In genomic region chr2:135845257-135845656, GRCh38 we compare ENCODE assay signal across 29 cellular contexts. TPM values are rescaled to one million over a fixed set of nuclear protein-coding genes. Genes with fewer than 3 reads are reported as not detected.
DNase-seq lines count a peak whose midpoint lies in the region; ATAC-seq and TF ChIP-seq lines count a peak whose summit lies in the region.
"Had no signal": no experiment of that assay in that cellular context is flagged by ENCODE, and none has a peak within 500 bp of the region (broad histone marks: within the 10 kb centered on the region; RNA-seq: fewer than 3 reads in every experiment).

No MANE protein-coding gene starts in this region.

- no peak overlapping the region for H3K4me3 Mint-ChIP-seq in activated naive CD8-positive, alpha-beta T cell
- no peak overlapping the region for H3K4me3 Mint-ChIP-seq in activated naive CD8-positive, alpha-beta T cell treated with anti-CD3 and anti-CD28 coated beads for 36 hours
- no peak overlapping the region for H3K4me3 Mint-ChIP-seq in neural crest cell
- H3K4me3 Mint-ChIP-seq: B cell; CD8-positive, alpha-beta memory T cell had no signal

- CTCF ChIA-PET in PC-3 (lab: Charles Lee), result no interaction called here

- peaks cover 10% of the 10 kb centered on the region; the same call in 1 of the 2 replicates for H3K4me1 ChIP-seq in PC-3 (ENCODE audit: insufficient read depth, low read length)
- H3K4me1 ChIP-seq in upper lobe of left lung, result peaks cover 7 to 12% (median 10%) of the 10 kb centered on the region in 4 donors

- no peak overlapping the region for H3K4me2 ChIP-seq in PC-3 (ENCODE audit: low read length)
- H3K4me2 ChIP-seq: PC-9 had no signal

- no peaks in the 10 kb centered on the region for H4K20me1 ChIP-seq in PC-3 (ENCODE audit: low read length)

- H3K9me3 Mint-ChIP-seq in activated naive CD8-positive, alpha-beta T cell (ENCODE audit: low read depth), result no peaks in the 10 kb centered on the region
- no peaks in the 10 kb centered on the region for H3K9me3 Mint-ChIP-seq in activated naive CD8-positive, alpha-beta T cell treated with anti-CD3 and anti-CD28 coated beads for 36 hours
- no peaks in the 10 kb centered on the region for H3K9me3 Mint-ChIP-seq in neural crest cell
- H3K9me3 Mint-ChIP-seq: CD8-positive, alpha-beta memory T cell had no signal

- H3K9me3 ChIP-seq in PC-3 (ENCODE audit: low read length), result no peaks in the 10 kb centered on the region
- no peaks in the 10 kb centered on the region for H3K9me3 ChIP-seq in upper lobe of left lung
- H3K9me3 ChIP-seq: SJSA1 had no signal

- H3K27me3 ChIP-seq in PC-3 (ENCODE audit: low read length) (no peaks in the 10 kb centered on the region), upper lobe of left lung (no peaks in the 10 kb centered on the region)
- H3K27me3 ChIP-seq: SJSA1 had no signal

- 91 to 99% methylated on average over 3 of the region's 3 CpGs for WGBS in upper lobe of left lung, 2 donors

- H3K36me3 ChIP-seq in PC-3 (ENCODE audit: low read depth, low read length) (peaks cover 40% of the 10 kb centered on the region; the same call in 1 of the 2 replicates), upper lobe of left lung (peaks cover 2 to 61% (median 13%) of the 10 kb centered on the region in 4 donors)

- no peak overlapping the region for H2AFZ ChIP-seq in PC-3 (ENCODE audit: low read length)
- H2AFZ ChIP-seq: PC-9 had no signal

- H3F3A ChIP-seq in PC-3 (ENCODE audit: low read length, unreplicated experiment), result no peaks in the 10 kb centered on the region

- no peak for TF ChIP-seq POLR2A in upper lobe of left lung (IDR thresholded peaks at IDR 0.05)

- BruUV-seq in PC-3 (replicated peaks; lab: Mats Ljungman, UMichigan), result no TSS peak

- no peaks in the 10 kb centered on the region for H3K27me3 Mint-ChIP-seq in activated naive CD8-positive, alpha-beta T cell
- no peaks in the 10 kb centered on the region for H3K27me3 Mint-ChIP-seq in activated naive CD8-positive, alpha-beta T cell treated with anti-CD3 and anti-CD28 coated beads for 36 hours
- H3K27me3 Mint-ChIP-seq in neural crest cell (ENCODE audit: low read depth), result no peaks in the 10 kb centered on the region
- H3K27me3 Mint-ChIP-seq: B cell had no signal

- peaks cover 14% of the 10 kb centered on the region for H3K4me1 Mint-ChIP-seq in activated naive CD8-positive, alpha-beta T cell (ENCODE audit: low read depth)
- H3K4me1 Mint-ChIP-seq in activated naive CD8-positive, alpha-beta T cell treated with anti-CD3 and anti-CD28 coated beads for 36 hours, result peaks cover 18% of the 10 kb centered on the region
- peaks cover 1% of the 10 kb centered on the region for H3K4me1 Mint-ChIP-seq in neural crest cell
- H3K4me1 Mint-ChIP-seq: B cell had no signal

- no peak overlapping the region for H3K27ac ChIP-seq in PC-3 (ENCODE audit: low read length)
- H3K27ac ChIP-seq in upper lobe of left lung, result no peak overlapping the region
- H3K27ac ChIP-seq: 22Rv1, C4-2B, PC-9, SJSA1 had no signal

- H3K4me3 ChIP-seq in PC-3 (ENCODE audit: low read length) (no peak overlapping the region), epithelial cell of proximal tubule (ENCODE audit: low read depth, low read length) (no peak overlapping the region), upper lobe of left lung (no peak overlapping the region)
- H3K4me3 ChIP-seq: PC-9, SJSA1 had no signal

- peaks cover 35% of the 10 kb centered on the region for H3K36me3 Mint-ChIP-seq in activated naive CD8-positive, alpha-beta T cell
- H3K36me3 Mint-ChIP-seq in activated naive CD8-positive, alpha-beta T cell treated with anti-CD3 and anti-CD28 coated beads for 36 hours, result peaks cover 59% of the 10 kb centered on the region
- peaks cover 33% of the 10 kb centered on the region for H3K36me3 Mint-ChIP-seq in neural crest cell (ENCODE audit: low read depth)

- intact Hi-C loops in PC-3 (cut with micrococcal nuclease), result no loop called here

- ATAC-seq in PC-3 (no peak), GM21737 (IDR thresholded peaks at IDR 0.05; ENCODE audit: unreplicated experiment) (no peak), HG03342 (IDR thresholded peaks at IDR 0.05; ENCODE audit: unreplicated experiment) (no peak), upper lobe of left lung (ENCODE audit: low FRiP score in 2 of 2) (no peak)

- H3K9ac ChIP-seq in PC-3 (ENCODE audit: low read length), result no peak overlapping the region

- no peaks in the 10 kb centered on the region for H3K9me2 ChIP-seq in PC-3 (replicated peaks; ENCODE audit: low read length)

- peak overlapping the region; percentile 28 for H3K27ac Mint-ChIP-seq in activated naive CD8-positive, alpha-beta T cell
- H3K27ac Mint-ChIP-seq in activated naive CD8-positive, alpha-beta T cell treated with anti-CD3 and anti-CD28 coated beads for 36 hours, result no peak overlapping the region
- H3K27ac Mint-ChIP-seq in neural crest cell (ENCODE audit: unreplicated experiment), result no peak overlapping the region
- H3K27ac Mint-ChIP-seq: B cell had no signal

- DNase-seq in activated naive CD8-positive, alpha-beta T cell treated with anti-CD3 and anti-CD28 coated beads for 36 hours, result no peak
- no peak for DNase-seq in PC-3
- no peak for DNase-seq in epithelial cell of proximal tubule (ENCODE audit: low read depth)
- no peak for DNase-seq in neural crest cell (ENCODE audit: low read depth, low spot score)
- DNase-seq in upper lobe of left lung, result no peak
- DNase-seq: Calu3; CD8-positive, alpha-beta memory T cell; DMS79 treated with DMSO at 0.1 percent for 48 hours; KBM-7; MV-4-11; NCI-H1105; NCI-H1436 treated with DMSO at 0.1 percent for 48 hours; NCI-H187 treated with DMSO at 0.1 percent for 48 hours; NCI-H2107; NCI-H446; NCI-H526; NCI-H82; NK-92 treated with Interleukin-12 subunit alpha and Interleukin-12 subunit beta, amount 100 ng/mL, for 24 hours; PC-9; Right ventricle myocardium superior; RPMI8226 had no signal

- H3K79me2 ChIP-seq in PC-3 (ENCODE audit: low read length), result no peaks in the 10 kb centered on the region

- no peak for TF ChIP-seq EP300 in upper lobe of left lung (IDR thresholded peaks at IDR 0.05)

- TF ChIP-seq CTCF in PC-3 (conservative IDR thresholded peaks at IDR 0.05; ENCODE audit: low read depth, low read length) (0 out of 2 replicates have a peak, but pooled peaks have one; percentile 14), epithelial cell of proximal tubule (conservative IDR thresholded peaks at IDR 0.05; ENCODE audit: low read depth, low read length) (peak; percentile 16), neural crest cell (conservative IDR thresholded peaks at IDR 0.05) (peak; percentile 25), upper lobe of left lung (IDR thresholded peaks at IDR 0.05) (no peak)

- POLR2A ChIA-PET in PC-3 (lab: Charles Lee; ENCODE audit: unreplicated experiment), result no interaction called here

RNA-seq across cellular contexts. Expression of gene LCT, which starts 8.3 kb away (rescaled TPM):
- under 1 TPM; 0.31 to 0.34 TPM for total RNA-seq in activated naive CD8-positive, alpha-beta T cell treated with anti-CD3 and anti-CD28 coated beads for 36 hours
- total RNA-seq in PC-3 (2014; rRNA removed) (not detected in 2 replicates), epithelial cell of proximal tubule (not detected in 2 replicates), neural crest cell (0.14 and 0.19 TPM in 2 replicates), upper lobe of left lung (under 1 TPM in 2 of 6 donors, not detected in 4; 0.03 to 0.20 TPM)
- total RNA-seq: MCF 10A, PC-9, Right ventricle myocardium superior, SJSA1 had no signal

RNA-seq across cellular contexts. Expression of gene MCM6, which starts 31.0 kb away (rescaled TPM):
- total RNA-seq in activated naive CD8-positive, alpha-beta T cell treated with anti-CD3 and anti-CD28 coated beads for 36 hours, result 100 to 1,000 TPM; 229 to 232 TPM
- 39.9 and 61.5 TPM in 2 replicates for total RNA-seq in PC-3 (2014; rRNA removed)
- total RNA-seq in epithelial cell of proximal tubule, result 37.8 and 71.3 TPM in 2 replicates
- 118 and 125 TPM in 2 replicates for total RNA-seq in neural crest cell
- total RNA-seq in upper lobe of left lung, result 10 to 100 TPM in 1 of 6 donors, 1 to 10 TPM in 5; 4.2 to 10.5 (median 7.6) TPM

Comparison
In these comparisons a context has a peak if more than half of its experiments do, and no peak if none do; other contexts are left out.
1. CTCF ChIP-seq: peak in PC-3 (single experiment), epithelial cell of proximal tubule (single experiment) and neural crest cell (single experiment); none in upper lobe of left lung (0 of 6).